ENCODE assay signal across 12 cellular contexts in genomic region chr19:17937371-17937900, GRCh38. TPM values are rescaled to one million over a fixed set of nuclear protein-coding genes. Genes with fewer than 3 reads are reported as not detected.
"Had no signal": no experiment of that assay in that cellular context is flagged by ENCODE, and none has a peak within 500 bp of the region (broad histone marks: within the 10 kb centered on the region; RNA-seq: fewer than 3 reads in every experiment).

No MANE protein-coding gene starts in this region.

- DNase-seq: cerebellar nuclear complex, NCI-H1417 treated with DMSO at 0.1 percent for 48 hours, NCI-H187 treated with DMSO at 0.1 percent for 48 hours, NCI-H526 treated with DMSO at 0.1 percent for 48 hours had no signal

- H3K27ac ChIP-seq: PC-9, SK-N-MC, WERI-Rb-1 had no signal

- H3K4me3 ChIP-seq: PC-9, SK-N-MC had no signal

- H3K4me2 ChIP-seq: PC-9 had no signal

- H2AFZ ChIP-seq: PC-9 had no signal

RNA-seq across cellular contexts. Expression of gene KCNN1, which starts 29.5 kb away (rescaled TPM):
- total RNA-seq: activated CD4-positive, alpha-beta memory T cell treated with anti-CD3 and anti-CD28 coated beads, Interleukin-2, amount 10 ng/mL, durations not matched to agents 7 days and 5 days; bronchial epithelial cell; MCF 10A; Right ventricle myocardium superior; T-helper 2 cell treated with Interferon-gamma antibody and Interleukin-4, amounts not matched to agents 100 ng/mL and 5 ng/mL, for 36 hours had no signal
